22 cellular contexts compared by ENCODE assay signal in the genomic region with DNA sequence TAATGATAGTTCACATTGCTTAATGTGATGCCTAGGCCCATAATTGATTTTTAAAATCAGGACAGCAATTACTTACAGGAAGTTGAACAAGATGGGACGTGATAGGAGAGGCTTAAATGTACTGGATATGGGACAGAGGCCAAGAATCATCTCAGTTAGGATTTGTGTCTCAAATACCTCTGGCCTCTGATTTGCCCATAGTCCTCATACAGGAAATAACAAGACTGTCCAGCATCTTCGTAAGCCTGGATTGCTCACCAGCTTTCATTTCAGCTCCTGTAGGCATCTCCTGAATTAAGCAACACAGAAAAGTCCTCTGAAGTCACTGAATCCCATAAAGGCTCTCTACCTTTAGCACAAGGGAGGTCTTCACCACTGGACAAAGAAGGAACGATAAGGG. TPM values are rescaled to one million over a fixed set of nuclear protein-coding genes. Genes with fewer than 3 reads are reported as not detected.
DNase-seq lines count a peak whose midpoint lies in the region; ATAC-seq and TF ChIP-seq lines count a peak whose summit lies in the region.
"Had no signal": no experiment of that assay in that cellular context is flagged by ENCODE, and none has a peak within 500 bp of the region (broad histone marks: within the 10 kb centered on the region; RNA-seq: fewer than 3 reads in every experiment).

Gene MRGPRX3 (plus strand): TSS at position 231 of the 400 bp plus-strand sequence. CDS start 4,632 bp downstream, outside the sequence.

- H3K4me3 ChIP-seq in RWPE2 (ENCODE audit: severe bottlenecking) (no peak within 1 kb of the TSS), choroid plexus epithelial cell (ENCODE audit: low read depth, low read length) (no peak within 1 kb of the TSS)

- H3K4me1 Mint-ChIP-seq in activated CD8-positive, alpha-beta memory T cell treated with anti-CD3 and anti-CD28 coated beads, Interleukin-2, amount 10 ng/mL, durations not matched to agents 7 days and 5 days = no peaks in the 10 kb centered on the region
- H3K4me1 Mint-ChIP-seq: CD8-positive, alpha-beta memory T cell had no signal

- TF ChIP-seq CTCF in RWPE2 (IDR thresholded peaks at IDR 0.05; ENCODE audit: poor library complexity, severe bottlenecking) (no peak), choroid plexus epithelial cell (conservative IDR thresholded peaks at IDR 0.05; ENCODE audit: low read depth, low read length) (no peak), foreskin keratinocyte (conservative IDR thresholded peaks at IDR 0.05) (no peak)

- H3K4me1 ChIP-seq in RWPE2 (ENCODE audit: insufficient read depth, poor library complexity, severe bottlenecking) = peaks cover 6% of the 10 kb centered on the region
- peaks cover 8% of the 10 kb centered on the region for H3K4me1 ChIP-seq in foreskin keratinocyte

- no peaks in the 10 kb centered on the region for H3K36me3 ChIP-seq in RWPE2 (ENCODE audit: low read depth)

- CTCF ChIA-PET in activated CD8-positive, alpha-beta memory T cell treated with anti-CD3 and anti-CD28 coated beads, Interleukin-2, amount 10 ng/mL, durations not matched to agents 7 days and 5 days (lab: Charles Lee) = no interaction called here

- no peaks in the 10 kb centered on the region for H3K36me3 Mint-ChIP-seq in activated CD8-positive, alpha-beta memory T cell treated with anti-CD3 and anti-CD28 coated beads, Interleukin-2, amount 10 ng/mL, durations not matched to agents 7 days and 5 days

- no peaks in the 10 kb centered on the region for H3K9me3 ChIP-seq in RWPE2 (ENCODE audit: severe bottlenecking)

- no peaks in the 10 kb centered on the region for H3K9me3 Mint-ChIP-seq in activated CD8-positive, alpha-beta memory T cell treated with anti-CD3 and anti-CD28 coated beads, Interleukin-2, amount 10 ng/mL, durations not matched to agents 7 days and 5 days (ENCODE audit: low read depth)

- DNase-seq in ELR (ENCODE audit: low read depth) (peak; percentile 8), RWPE2 (ENCODE audit: low spot score) (no peak), choroid plexus epithelial cell (ENCODE audit: low read depth) (peak; percentile 10), foreskin keratinocyte (peak; percentile 49 to 73), SIG-M5 treated with dmso at 0.1 percent for 504 hours (lab: John Stamatoyannopoulos, UW; ENCODE audit: unreplicated experiment) (no peak), NCI-H1694 (lab: John Stamatoyannopoulos, UW) (no peak)
- no peak for DNase-seq in activated CD8-positive, alpha-beta memory T cell treated with anti-CD3 and anti-CD28 coated beads, Interleukin-2, amount 10 ng/mL, durations not matched to agents 7 days and 5 days
- DNase-seq: Calu3; CD8-positive, alpha-beta memory T cell; DMS153; GDM1; H7; IMR-90; MV-4-11; NCI-H1105 treated with DMSO at 0.1 percent for 48 hours; NCI-H2081; NCI-H446 treated with DMSO at 0.1 percent for 48 hours; NCI-H526 treated with DMSO at 0.1 percent for 48 hours; OCI-M1 had no signal

- H3K27me3 Mint-ChIP-seq in activated CD8-positive, alpha-beta memory T cell treated with anti-CD3 and anti-CD28 coated beads, Interleukin-2, amount 10 ng/mL, durations not matched to agents 7 days and 5 days = peaks cover 53% of the 10 kb centered on the region

- ATAC-seq in RWPE2 (ENCODE audit: low read depth) = peak; percentile 81
- no peak for ATAC-seq in foreskin keratinocyte
- ATAC-seq in activated CD8-positive, alpha-beta memory T cell treated with anti-CD3 and anti-CD28 coated beads, Interleukin-2, amount 10 ng/mL, durations not matched to agents 7 days and 5 days = no peak
- ATAC-seq in HG02884 (IDR thresholded peaks at IDR 0.05; ENCODE audit: unreplicated experiment) = no peak
- ATAC-seq: Right ventricle myocardium inferior had no signal

- H3K27me3 ChIP-seq in RWPE2 (ENCODE audit: insufficient read depth, poor library complexity, severe bottlenecking) = no peaks in the 10 kb centered on the region
- H3K27me3 ChIP-seq in foreskin keratinocyte = no peaks in the 10 kb centered on the region

- no peak within 1 kb of the TSS for H3K27ac Mint-ChIP-seq in activated CD8-positive, alpha-beta memory T cell treated with anti-CD3 and anti-CD28 coated beads, Interleukin-2, amount 10 ng/mL, durations not matched to agents 7 days and 5 days
- H3K27ac Mint-ChIP-seq: CD8-positive, alpha-beta memory T cell had no signal

- H3K4me3 Mint-ChIP-seq in activated CD8-positive, alpha-beta memory T cell treated with anti-CD3 and anti-CD28 coated beads, Interleukin-2, amount 10 ng/mL, durations not matched to agents 7 days and 5 days = no peak within 1 kb of the TSS

- H3K27ac ChIP-seq in RWPE2 (ENCODE audit: poor library complexity, severe bottlenecking) = peak within 1 kb of the TSS; percentile 49
- H3K27ac ChIP-seq in foreskin keratinocyte = no peak within 1 kb of the TSS
- H3K27ac ChIP-seq: C4-2B had no signal

RNA-seq across cellular contexts. Expression of gene MRGPRX3, which starts in this region (rescaled TPM):
- 0.49 and 0.65 TPM in 2 replicates for total RNA-seq in foreskin keratinocyte
- 0.50 and 0.76 TPM in 2 replicates for polyA plus RNA-seq in foreskin keratinocyte
- total RNA-seq in activated CD8-positive, alpha-beta memory T cell treated with anti-CD3 and anti-CD28 coated beads, Interleukin-2, amount 10 ng/mL, durations not matched to agents 7 days and 5 days = not detected
- total RNA-seq: Calu3; CD8-positive, alpha-beta memory T cell; H7; IMR-90; Right ventricle myocardium inferior had no signal
- polyA plus RNA-seq: CD8-positive, alpha-beta memory T cell; IMR-90 had no signal

Comparison
In these comparisons a context has a peak if more than half of its experiments do, and no peak if none do; other contexts are left out.
1. Peak in DNase-seq in foreskin keratinocyte; RNA of the gene not detected or under 1 TPM.
2. DNase-seq: peak in ELR (single experiment) and choroid plexus epithelial cell (single experiment); none in RWPE2 (single experiment), SIG-M5 treated with dmso at 0.1 percent for 504 hours (single experiment), activated CD8-positive, alpha-beta memory T cell treated with anti-CD3 and anti-CD28 coated beads, Interleukin-2, amount 10 ng/mL, durations not matched to agents 7 days and 5 days (single experiment) and NCI-H1694 (single experiment).